In the genomic region with DNA sequence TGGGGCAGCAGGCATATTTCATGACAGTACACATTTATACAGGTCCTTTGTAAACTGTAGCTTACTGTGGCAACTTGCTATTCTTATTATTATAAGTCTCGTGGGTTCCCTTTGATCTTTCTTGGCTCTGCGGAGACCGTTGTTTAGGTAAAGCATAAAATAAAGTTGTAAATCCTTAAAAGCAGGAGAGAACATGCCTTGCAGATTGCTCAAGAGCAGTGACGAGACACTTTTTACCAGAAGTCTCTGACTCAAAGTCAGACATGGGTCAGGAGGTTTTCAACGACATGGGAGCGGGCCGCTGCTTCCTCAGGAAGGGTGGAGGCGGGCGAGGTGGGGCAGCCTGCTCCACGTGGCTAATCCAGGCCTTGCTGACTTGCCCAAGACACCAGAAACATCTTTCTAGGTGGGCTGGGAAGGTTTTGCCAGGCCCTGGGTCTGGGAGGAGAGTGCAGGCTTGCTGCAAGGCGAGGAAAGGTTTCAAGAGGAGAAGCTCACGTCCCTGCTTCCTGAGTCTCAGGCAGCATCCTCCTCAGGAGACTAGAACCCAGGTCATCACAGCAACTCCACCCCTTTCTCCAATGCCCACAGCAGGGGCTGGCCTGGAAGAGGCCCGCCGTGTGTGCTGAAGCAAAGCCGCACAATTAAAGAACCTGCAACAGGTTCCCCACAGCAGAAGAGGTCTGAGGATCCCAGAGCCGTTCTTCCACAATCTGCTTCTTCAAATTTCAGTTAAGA, we compare ENCODE assay signal across 8 cellular contexts. TPM values are rescaled to one million over a fixed set of nuclear protein-coding genes. Genes with fewer than 3 reads are reported as not detected.
DNase-seq lines count a peak whose midpoint lies in the region; ATAC-seq, FAIRE-seq and TF ChIP-seq lines count a peak whose summit lies in the region.

No MANE protein-coding gene starts in this region.

- TF ChIP-seq POLR2A in IMR-90 (IDR thresholded peaks at IDR 0.05; ENCODE audit: low read depth, low read length) (peak; percentile 21; the same call in 1 of the 2 replicates), K562 (conservative IDR thresholded peaks at IDR 0.05) (peak; percentile 56; the same call in 1 of the 2 replicates), lower leg skin (IDR thresholded peaks at IDR 0.05) (no peak)

- WGBS in IMR-90 (ENCODE audit: extremely low coverage in 2 of 2, insufficient read length in 1 of 2), 2 experiments, result 43% methylated on average over 5 of the region's 16 CpGs; no CpG with 5 or more reads in 1 of the 2 experiments
- WGBS in K562 (ENCODE audit: insufficient coverage, low coverage, missing lambda C conversion rate), result 24% methylated on average over 16 of the region's 16 CpGs
- 46 to 52% methylated on average over 16 of the region's 16 CpGs for WGBS in lower leg skin, 2 donors

- POLR2A ChIA-PET in IMR-90 (lab: Charles Lee; ENCODE audit: unreplicated experiment) (no interaction called here), K562 (lab: Yijun Ruan, JAX) (interaction anchor here (0.6 to 1.4 kb wide), 3 partner anchors 8 to 243 kb away, joined by 3 to 6 read pairs (median 4); no protein-coding TSS in a partner anchor)

- H3K27ac ChIP-seq in IMR-90 (ENCODE audit: insufficient read depth, low read length), result peak overlapping the region; percentile 97
- H3K27ac ChIP-seq in K562 (ENCODE audit: extremely low read depth, low read depth, low read length), result peak overlapping the region; percentile 91

- no peak overlapping the region for H3K4me3 ChIP-seq in IMR-90 (ENCODE audit: insufficient read depth, low read depth, low read length)
- no peak overlapping the region for H3K4me3 ChIP-seq in K562
- H3K4me3 ChIP-seq in lower leg skin (ENCODE audit: low read depth, poor library complexity, severe bottlenecking), result no peak overlapping the region

- H3K4ac ChIP-seq in IMR-90 (ENCODE audit: low read depth, low read length), result peak overlapping the region; percentile 87

- peak; percentile 83 for TF ChIP-seq EP300 in K562 (IDR thresholded peaks at IDR 0.05; ENCODE audit: low read length)

- TF ChIP-seq CTCF in IMR-90 (conservative IDR thresholded peaks at IDR 0.05; ENCODE audit: low read depth, low read length) (no peak), K562 (IDR thresholded peaks at IDR 0.05 in 2 of 3, conservative IDR thresholded peaks at IDR 0.05 in 1 of 3; ENCODE audit: insufficient read depth in 2 of 3, low read depth in 1 of 3, low read length in 3 of 3) (no peak), lower leg skin (IDR thresholded peaks at IDR 0.05) (no peak)

- H2BK120ac ChIP-seq in IMR-90 (ENCODE audit: low read depth, low read length), result peak overlapping the region; percentile 95

- H3K23ac ChIP-seq in IMR-90 (ENCODE audit: low read depth, low read length), result peak overlapping the region; percentile 61

- TF ChIP-seq RAD21 in IMR-90 (IDR thresholded peaks at IDR 0.05; ENCODE audit: low read length), result no peak
- no peak for TF ChIP-seq RAD21 in K562 (CRISPR knock-in tag; conservative IDR thresholded peaks at IDR 0.05 in 1 of 2, IDR thresholded peaks at IDR 0.05 in 1 of 2)

- H4K5ac ChIP-seq in IMR-90 (ENCODE audit: low read depth, low read length), result peak overlapping the region; percentile 99

- H4K91ac ChIP-seq in IMR-90 (ENCODE audit: insufficient read depth, low read depth, low read length), result peak overlapping the region; percentile 99

- H4K20me1 ChIP-seq in IMR-90 (ENCODE audit: insufficient read depth, low read length) (no peaks in the 10 kb centered on the region), K562 (replicated peaks; ENCODE audit: control insufficient read depth, insufficient read depth, low read length) (no peaks in the 10 kb centered on the region)

- peak overlapping the region; percentile 96 for H3K18ac ChIP-seq in IMR-90 (ENCODE audit: low read depth, low read length)

- intact Hi-C loops in IMR-90 (cut with micrococcal nuclease) (loop anchor here (2.0 kb wide), 1 partner anchor 14 kb away; no protein-coding TSS in a partner anchor), K562 (cut with micrococcal nuclease) (no loop called here), lower leg skin (cut with DNase I; ENCODE audit: low total_unique reads) (no loop called here)

- peak overlapping the region; percentile 99 for H2BK5ac ChIP-seq in IMR-90 (ENCODE audit: low read depth, low read length, poor library complexity, severe bottlenecking)

- H3K79me2 ChIP-seq in K562 (ENCODE audit: control insufficient read depth, insufficient read depth, low read length), result peaks cover 6% of the 10 kb centered on the region; the same call in 1 of the 3 replicates

- H3K79me1 ChIP-seq in IMR-90 (ENCODE audit: low read depth in 1 of 2, low read length in 2 of 2), result peaks cover 24 to 62% of the 10 kb centered on the region in 2 experiments

- peak overlapping the region; percentile 71; the same call in 1 of the 2 replicates for H3K56ac ChIP-seq in IMR-90 (ENCODE audit: extremely low read depth, insufficient read depth, low read length)

- H2BK15ac ChIP-seq in IMR-90 (ENCODE audit: low read depth, low read length), result peak overlapping the region; percentile 96; the same call in 2 of the 3 replicates

- H2BK20ac ChIP-seq in IMR-90 (ENCODE audit: low read depth, low read length), result peak overlapping the region; percentile 84

- peak; percentile 78 for DNase-seq in ACHN
- DNase-seq in IMR-90, result peak; percentile 97
- peak; percentile 42 to 87 (median 62) for DNase-seq in K562 (ENCODE audit: extremely low read depth in 1 of 4, low spot score in 3 of 4)
- DNase-seq in lower leg skin (ENCODE audit: low spot score in 2 of 2), result peak; percentile 83 to 93
- no peak for DNase-seq in NCI-H524 (lab: John Stamatoyannopoulos, UW)
- no peak for DNase-seq in globus pallidus (ENCODE audit: low spot score)

- H2AK5ac ChIP-seq in IMR-90 (ENCODE audit: low read depth, low read length), result peak overlapping the region; percentile 92

- ATAC-seq in IMR-90 (ENCODE audit: low read depth), result peak; percentile 73
- peak; percentile 84 for ATAC-seq in K562
- no peak for ATAC-seq in GM19328 (IDR thresholded peaks at IDR 0.05; ENCODE audit: unreplicated experiment)
- no peak for ATAC-seq in HG02798 (IDR thresholded peaks at IDR 0.05; ENCODE audit: poor library complexity, unreplicated experiment)

- peak overlapping the region; percentile 65 for H3K9ac ChIP-seq in IMR-90 (ENCODE audit: low read depth, low read length)
- peak overlapping the region; percentile 47 to 63 for H3K9ac ChIP-seq in K562 (ENCODE audit: insufficient read depth in 1 of 2, low read depth in 2 of 2, low read length in 2 of 2)

- H3K36me3 ChIP-seq in IMR-90 (ENCODE audit: control insufficient read depth, insufficient read depth, low read length), result peaks cover 8% of the 10 kb centered on the region; the same call in 1 of the 2 replicates
- peaks cover 22% of the 10 kb centered on the region; the same call in 2 of the 3 replicates for H3K36me3 ChIP-seq in K562 (ENCODE audit: control insufficient read depth, insufficient read depth, low read length)

- CTCF ChIA-PET in IMR-90 (lab: Yijun Ruan, JAX), result interaction anchor here (0.7 to 1.0 kb wide), 2 partner anchors 18 to 35 kb away, joined by 3 read pairs; no protein-coding TSS in a partner anchor
- CTCF ChIA-PET in K562 (lab: Yijun Ruan, JAX; ENCODE audit: low intra/inter-chr PET ratio), result no interaction called here

- dilution Hi-C loops in IMR-90 (cut with HindIII; ENCODE audit: low sequenced_read_pairs, unreplicated experiment), result no loop called here

- FAIRE-seq in K562 (lab: Jason Lieb, UNC), result peak; percentile 92

- H3K9me3 ChIP-seq in IMR-90 (ENCODE audit: control insufficient read depth, insufficient read depth, low read length) (no peaks in the 10 kb centered on the region), K562 (replicated peaks; ENCODE audit: control insufficient read depth, insufficient read depth, low read depth, low read length) (no peaks in the 10 kb centered on the region)

- no TSS peak for BruUV-seq in IMR-90 (replicated peaks; lab: Mats Ljungman, UMichigan)
- BruUV-seq in K562 (replicated peaks; lab: Mats Ljungman, UMichigan), result no TSS peak

- H3K4me2 ChIP-seq in IMR-90 (ENCODE audit: low read depth, low read length) (no peak overlapping the region), K562 (ENCODE audit: insufficient read depth, low read length) (peak overlapping the region; percentile 60)

- peaks cover 46% of the 10 kb centered on the region for H3K4me1 ChIP-seq in IMR-90 (ENCODE audit: control insufficient read depth, insufficient read depth, low read length)
- H3K4me1 ChIP-seq in K562 (replicated peaks in 1 of 2; ENCODE audit: control insufficient read depth in 2 of 2, insufficient read depth in 2 of 2, low read length in 2 of 2), result peaks cover 43 to 44% of the 10 kb centered on the region in 2 experiments

- H2AK9ac ChIP-seq in IMR-90 (replicated peaks; ENCODE audit: low read depth, low read length, poor library complexity), result peak overlapping the region; percentile 96

- H4K8ac ChIP-seq in IMR-90 (ENCODE audit: low read depth in 2 of 2, low read length in 2 of 2), result peak overlapping the region; percentile 84 to 97

- H3K9me1 ChIP-seq in IMR-90 (ENCODE audit: insufficient read depth, low read length) (peaks cover 44% of the 10 kb centered on the region), K562 (ENCODE audit: control insufficient read depth, insufficient read depth, low read length) (no peaks in the 10 kb centered on the region)

- H3K27me3 ChIP-seq in IMR-90 (ENCODE audit: control insufficient read depth, insufficient read depth, low read length) (no peaks in the 10 kb centered on the region), K562 (ENCODE audit: control insufficient read depth in 2 of 2, insufficient read depth in 2 of 2, low read length in 2 of 2) (no peaks in the 10 kb centered on the region)

- in situ Hi-C loops in ACHN (cut with HindIII; ENCODE audit: low pct_ligation_motif_present, low pct_unique_long_range_greater_than_20kb, low sequenced_read_pairs) (no loop called here), IMR-90 (cut with MboI; ENCODE audit: low sequenced_read_pairs) (no loop called here), K562 (cut with MboI) (no loop called here)

- H3K14ac ChIP-seq in IMR-90 (replicated peaks; ENCODE audit: low read depth, low read length), result peak overlapping the region; percentile 81

- H2AFZ ChIP-seq in IMR-90 (replicated peaks; ENCODE audit: low read length, poor library complexity) (peak overlapping the region; percentile 77), K562 (ENCODE audit: low read depth, low read length) (peak overlapping the region; percentile 96)

RNA-seq across cellular contexts. Expression of a gene that starts 6.5 kb away (rescaled TPM):
- total RNA-seq in IMR-90 (2012; rRNA removed) (35.6 and 36.9 TPM in 2 replicates), K562 (2014; rRNA removed) (5.3 and 6.1 TPM in 2 replicates), K562 (2014; rRNA removed; fragmentation: Illumina TruSeq; extraction: Trizol) (1.4 and 1.8 TPM in 2 replicates), K562 (2015; rRNA removed; fragmentation: Illumina TruSeq; extraction: Trizol) (3.2 and 3.8 TPM in 2 replicates), K562 (2021) (6.1 and 7.0 TPM in 2 replicates), lower leg skin (10 to 100 TPM; 35.4 to 56.3 (median 45.9) TPM)
- polyA plus RNA-seq in IMR-90 (2012; rRNA removed) (62.7 and 75.3 TPM in 2 replicates), K562 (2011; rRNA removed) (2.5 and 3.5 TPM in 2 replicates), K562 (2014; fragmentation: Illumina TruSeq; extraction: Trizol) (2.2 and 3.9 TPM in 2 replicates), K562 (2014; fragmentation: Nextera tagmentation; extraction: Ambion mirVana) (under 1 TPM; 0.10 to 0.21 TPM), K562 (2014; rRNA removed) (5.2 and 5.4 TPM in 2 replicates)
- 64.9 and 68.1 TPM in 2 replicates for polyA plus RNA-seq in IMR-90 (2012; cell fraction: cytosol; rRNA removed)
- 82.5 and 192 TPM in 2 replicates for polyA plus RNA-seq in IMR-90 (2012; cell fraction: nucleus; rRNA removed; ENCODE audit: low replicate concordance)
- 7.6 and 15.3 TPM in 2 replicates for total RNA-seq in K562 (2011; cell fraction: chromatin; rRNA removed; ENCODE audit: low replicate concordance)
- 9.9 and 12.0 TPM in 2 replicates for total RNA-seq in K562 (2011; cell fraction: nucleolus; rRNA removed)
- total RNA-seq in K562 (2011; cell fraction: nucleoplasm; rRNA removed), result 6.6 and 7.3 TPM in 2 replicates
- 2.7 and 8.4 TPM in 2 replicates for polyA plus RNA-seq in K562 (2011; cell fraction: cytosol; rRNA removed)
- polyA plus RNA-seq in K562 (2011; cell fraction: nucleus; rRNA removed), result 5.7 and 10.1 TPM in 2 replicates
- 4.8 and 7.1 TPM in 2 replicates for polyA plus RNA-seq in K562 (2012)
- polyA minus RNA-seq in K562 (2011; rRNA and poly(A)+ RNA removed), result 2.8 and 4.0 TPM in 2 replicates
- polyA minus RNA-seq in K562 (2011; cell fraction: cytosol; rRNA and poly(A)+ RNA removed), result 4.3 and 4.5 TPM in 2 replicates
- 4.8 and 5.6 TPM in 2 replicates for polyA minus RNA-seq in K562 (2011; cell fraction: nucleus; rRNA and poly(A)+ RNA removed)

RNA-seq across cellular contexts. Expression of a gene that starts 56.5 kb away (rescaled TPM):
- total RNA-seq in IMR-90 (2012; rRNA removed) (1.9 and 2.2 TPM in 2 replicates), K562 (2014; rRNA removed) (13.4 and 20.8 TPM in 2 replicates), K562 (2014; rRNA removed; fragmentation: Illumina TruSeq; extraction: Trizol) (17.5 and 20.0 TPM in 2 replicates), K562 (2015; rRNA removed; fragmentation: Illumina TruSeq; extraction: Trizol) (16.3 and 16.5 TPM in 2 replicates), K562 (2021) (21.1 and 21.3 TPM in 2 replicates), lower leg skin (10 to 100 TPM; 20.8 to 31.4 (median 25.4) TPM)
- polyA plus RNA-seq in IMR-90 (2012; rRNA removed) (1.9 and 2.2 TPM in 2 replicates), K562 (2011; rRNA removed) (13.2 and 18.7 TPM in 2 replicates), K562 (2014; fragmentation: Illumina TruSeq; extraction: Trizol) (23.5 and 26.6 TPM in 2 replicates), K562 (2014; fragmentation: Nextera tagmentation; extraction: Ambion mirVana) (10 to 100 TPM in 1 of 2 experiments, 1 to 10 TPM in 1; 9.5 to 12.2 TPM), K562 (2014; rRNA removed) (18.0 and 20.3 TPM in 2 replicates)
- 1.4 and 1.5 TPM in 2 replicates for polyA plus RNA-seq in IMR-90 (2012; cell fraction: cytosol; rRNA removed)
- 1.2 and 1.6 TPM in 2 replicates for polyA plus RNA-seq in IMR-90 (2012; cell fraction: nucleus; rRNA removed; ENCODE audit: low replicate concordance)
- 10.6 and 16.2 TPM in 2 replicates for total RNA-seq in K562 (2011; cell fraction: chromatin; rRNA removed; ENCODE audit: low replicate concordance)
- 11.2 and 12.9 TPM in 2 replicates for total RNA-seq in K562 (2011; cell fraction: nucleolus; rRNA removed)
- total RNA-seq in K562 (2011; cell fraction: nucleoplasm; rRNA removed), result 11.4 and 11.6 TPM in 2 replicates
- polyA plus RNA-seq in K562 (2011; cell fraction: cytosol; rRNA removed), result 15.4 and 25.7 TPM in 2 replicates
- 8.4 and 15.2 TPM in 2 replicates for polyA plus RNA-seq in K562 (2011; cell fraction: nucleus; rRNA removed)
- polyA plus RNA-seq in K562 (2012), result 14.3 and 16.8 TPM in 2 replicates
- polyA minus RNA-seq in K562 (2011; rRNA and poly(A)+ RNA removed), result 13.1 and 21.5 TPM in 2 replicates
- polyA minus RNA-seq in K562 (2011; cell fraction: cytosol; rRNA and poly(A)+ RNA removed), result 8.4 and 12.5 TPM in 2 replicates
- 4.7 and 5.2 TPM in 2 replicates for polyA minus RNA-seq in K562 (2011; cell fraction: nucleus; rRNA and poly(A)+ RNA removed)

Comparison
In these comparisons a context has a peak if more than half of its experiments do, and no peak if none do; other contexts are left out.
1. DNase-seq: peak in ACHN (single experiment), IMR-90 (single experiment), K562 (4 of 4) and lower leg skin (2 of 2); none in NCI-H524 (0 of 2) and globus pallidus (single experiment).
2. ATAC-seq: peak in IMR-90 (single experiment) and K562 (single experiment); none in GM19328 (single experiment) and HG02798 (single experiment).
3. POLR2A ChIP-seq: peak in IMR-90 (single experiment) and K562 (single experiment); none in lower leg skin (0 of 2).